ENCODE assay signal across 1 cellular context in the genomic region with DNA sequence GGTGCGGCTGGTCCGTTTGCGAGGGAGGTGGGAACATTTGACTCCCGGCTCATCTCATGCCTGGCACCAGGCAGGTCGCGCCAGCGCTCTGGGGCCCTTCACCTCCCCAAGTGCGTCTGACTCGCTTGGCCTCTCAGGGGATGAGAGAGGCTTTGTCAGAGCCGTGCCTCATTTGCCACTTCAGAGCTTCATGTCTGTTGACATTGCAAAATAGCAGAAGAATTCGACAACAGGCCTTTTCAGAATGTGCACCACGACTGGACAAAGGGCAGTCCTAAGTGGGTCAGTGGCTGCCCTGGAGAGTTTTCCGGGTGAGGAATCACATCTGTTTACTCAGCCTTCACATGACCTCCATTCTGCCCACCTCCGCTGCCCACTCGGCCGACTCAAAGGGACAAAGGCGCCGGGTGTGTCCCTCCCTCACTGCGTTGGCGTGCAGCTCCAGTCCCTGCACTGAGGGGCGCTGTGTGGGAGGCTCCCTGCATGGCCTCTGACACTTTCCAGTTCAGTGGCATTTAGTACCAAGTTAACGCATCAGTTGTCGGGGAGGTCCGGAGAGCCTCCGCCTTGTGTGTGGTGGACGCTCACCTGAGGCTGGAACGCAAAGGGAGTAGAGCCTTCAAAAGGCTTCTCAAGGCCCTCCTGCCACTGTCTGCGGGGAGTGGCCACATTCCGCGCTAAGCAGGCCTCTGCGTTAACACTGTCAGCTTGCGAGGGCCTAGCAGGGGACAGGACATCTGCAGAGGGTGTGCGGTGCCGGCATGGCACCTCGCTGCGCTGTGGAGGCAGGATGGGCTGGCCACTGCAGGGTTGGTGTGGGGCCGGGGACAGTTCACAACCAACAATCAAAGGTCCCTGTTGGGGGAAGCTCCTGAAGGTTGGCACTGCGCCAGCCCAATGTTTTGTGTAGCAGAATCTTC.
TF ChIP-seq lines count a peak whose summit lies in the region.

No MANE protein-coding gene starts in this region.

TF ChIP-seq in HepG2, 621 proteins besides CTCF, POLR2A, EP300 and RAD21 (continued from another document):
- no peak for TF ChIP-seq ZNF260 (CRISPR knock-in tag; IDR thresholded peaks at IDR 0.05; ENCODE audit: borderline replicate concordance, low read depth)
